In genomic region chr2:15159751-15160177, GRCh38 we compare ENCODE assay signal across 9 cellular contexts.
DNase-seq lines count a peak whose midpoint lies in the region; ATAC-seq, FAIRE-seq and TF ChIP-seq lines count a peak whose summit lies in the region.
"Had no signal": no experiment of that assay in that cellular context is flagged by ENCODE, and none has a peak within 500 bp of the region (broad histone marks: within the 10 kb centered on the region; RNA-seq: fewer than 3 reads in every experiment).

No MANE protein-coding gene starts in this region.

- intact Hi-C loops in GM12878 (cut with micrococcal nuclease; ENCODE audit: unreplicated experiment), result loop anchor here (10.0 kb wide), 1 partner anchor 415 kb away; no protein-coding TSS in a partner anchor
- intact Hi-C loops in right lobe of liver (cut with DNase I), result no loop called here

- TF ChIP-seq EP300 in GM12878 (IDR thresholded peaks at IDR 0.05; ENCODE audit: borderline replicate concordance in 1 of 2, control insufficient read depth in 1 of 2, low read depth in 2 of 2, low read length in 2 of 2), result no peak

- no peak overlapping the region for H3K4me2 ChIP-seq in GM12878 (ENCODE audit: control insufficient read depth, insufficient read depth)

- TF ChIP-seq POLR2A in GM12878 (IDR thresholded peaks at IDR 0.05; ENCODE audit: low read depth, low read length) (no peak), right lobe of liver (IDR thresholded peaks at IDR 0.05) (no peak)

- H3K9me3 ChIP-seq in GM12878 (replicated peaks; ENCODE audit: control insufficient read depth, insufficient read depth, low read length) (no peaks in the 10 kb centered on the region), right lobe of liver (no peaks in the 10 kb centered on the region)
- H3K9me3 ChIP-seq: thoracic aorta had no signal

- BruUV-seq in GM12878 (replicated peaks; lab: Mats Ljungman, UMichigan), result no TSS peak

- no peak overlapping the region for H2AFZ ChIP-seq in GM12878 (ENCODE audit: control insufficient read depth, low read depth, low read length)

- in situ Hi-C loops in GM12878 (cut with MboI), result no loop called here

- ATAC-seq in GM12878, result peak; percentile 61
- peak in 3 of 4 donors; percentile 42 to 66 (median 51) for ATAC-seq in right lobe of liver
- ATAC-seq in GM19467 (IDR thresholded peaks at IDR 0.05; ENCODE audit: unreplicated experiment), result no peak
- ATAC-seq in GM21825 (IDR thresholded peaks at IDR 0.05; ENCODE audit: unreplicated experiment), result no peak

- H3K27ac ChIP-seq in GM12878 (ENCODE audit: control insufficient read depth, insufficient read depth) (no peak overlapping the region), right lobe of liver (no peak overlapping the region)
- H3K27ac ChIP-seq: thoracic aorta had no signal

- H3K4me3 ChIP-seq in BJ (ENCODE audit: low read depth, low read length) (no peak overlapping the region), GM12878 (no peak overlapping the region), right lobe of liver (no peak overlapping the region)
- H3K4me3 ChIP-seq: thoracic aorta had no signal

- CTCF ChIA-PET in BJ (lab: Yijun Ruan, JAX) (interaction anchor here (0.7 to 1.2 kb wide), 5 partner anchors 10 to 732 kb away, joined by 3 to 8 read pairs (median 3); no protein-coding TSS in a partner anchor), GM12878 (lab: Yijun Ruan, JAX) (interaction anchor here (0.6 to 2.0 kb wide), 6 partner anchors 12 to 1963 kb away, joined by 3 to 7 read pairs (median 4); no protein-coding TSS in a partner anchor)

- DNase-seq in BJ (ENCODE audit: low read depth) (no peak), GM18507 (ENCODE audit: extremely low spot score, insufficient read length, low read depth) (no peak), NCI-H345 (lab: John Stamatoyannopoulos, UW) (peak; percentile 62), GM12878 (ENCODE audit: low read depth, low spot score) (no peak), right lobe of liver (no peak), T-helper 9 cell (no peak)

- SMC1A ChIA-PET in GM12878 (lab: Charles Lee; ENCODE audit: uncharacterized antibody, unreplicated experiment), result no interaction called here

- no peaks in the 10 kb centered on the region; the same call in 1 of the 2 replicates for H4K20me1 ChIP-seq in GM12878 (ENCODE audit: control insufficient read depth, insufficient read depth)

- TF ChIP-seq CTCF in BJ (IDR thresholded peaks at IDR 0.05; ENCODE audit: insufficient read depth, low read depth, low read length) (peak; percentile 68), GM12878 (IDR thresholded peaks at IDR 0.05 in 2 of 3, conservative IDR thresholded peaks at IDR 0.05 in 1 of 3; ENCODE audit: control insufficient read depth in 2 of 3, extremely low read depth in 1 of 3, insufficient read depth in 1 of 3, low read depth in 3 of 3, low read length in 3 of 3) (peak; percentile 56 to 64 (median 62)), right lobe of liver (IDR thresholded peaks at IDR 0.05) (peak; percentile 26 to 53 (median 40))

- WGBS in GM12878 (ENCODE audit: insufficient coverage, insufficient replicate concordance, low lambda C conversion rate, missing lambda C conversion rate), result 31% methylated on average over 3 of the region's 3 CpGs
- WGBS in right lobe of liver (ENCODE audit: insufficient coverage, low coverage, low lambda C conversion rate, missing lambda C conversion rate), result 33% methylated on average over 3 of the region's 3 CpGs

- H3K36me3 ChIP-seq in BJ (ENCODE audit: control insufficient read depth, insufficient read depth, low read length), result no peaks in the 10 kb centered on the region
- no peaks in the 10 kb centered on the region for H3K36me3 ChIP-seq in GM12878 (ENCODE audit: control insufficient read depth in 2 of 2, insufficient read depth in 2 of 2, low read length in 1 of 2)
- no peaks in the 10 kb centered on the region for H3K36me3 ChIP-seq in right lobe of liver
- H3K36me3 ChIP-seq: thoracic aorta had no signal

- peak; percentile 65 for TF ChIP-seq RAD21 in GM12878 (IDR thresholded peaks at IDR 0.05; ENCODE audit: insufficient read depth, low read depth, low read length)

- H3K4me1 ChIP-seq in GM12878 (ENCODE audit: control insufficient read depth, insufficient read depth, low read length) (no peaks in the 10 kb centered on the region), right lobe of liver (no peaks in the 10 kb centered on the region)

- no peaks in the 10 kb centered on the region for H3K79me2 ChIP-seq in GM12878 (ENCODE audit: control insufficient read depth, insufficient read depth, low read length)

- peak; percentile 68 for FAIRE-seq in GM18507 (lab: Jason Lieb, UNC)
- peak; percentile 59 for FAIRE-seq in GM12878 (lab: Jason Lieb, UNC)

- RAD21 ChIA-PET in GM12878 (lab: Charles Lee; ENCODE audit: unreplicated experiment), result no interaction called here

- H3K9ac ChIP-seq in GM12878 (ENCODE audit: control insufficient read depth, insufficient read depth, low read length), result no peak overlapping the region

- POLR2A ChIA-PET in BJ (lab: Charles Lee) (no interaction called here), GM12878 (lab: Charles Lee) (no interaction called here)

- H3K27me3 ChIP-seq in BJ (ENCODE audit: control insufficient read depth, insufficient read depth, low read length), result no peaks in the 10 kb centered on the region
- H3K27me3 ChIP-seq in GM12878 (replicated peaks in 1 of 2; ENCODE audit: control insufficient read depth in 2 of 2, insufficient read depth in 2 of 2, low read length in 1 of 2), result no peaks in the 10 kb centered on the region
- no peaks in the 10 kb centered on the region for H3K27me3 ChIP-seq in right lobe of liver

TF ChIP-seq in GM12878, 131 proteins besides CTCF, POLR2A, EP300 and RAD21:
- TF ChIP-seq WRNIP1 (IDR thresholded peaks at IDR 0.05; ENCODE audit: borderline replicate concordance, low read depth, low read length), result no peak
- TF ChIP-seq YY1 (IDR thresholded peaks at IDR 0.05; ENCODE audit: low read depth, low read length), result peak; percentile 32; the same call in 1 of the 2 replicates
- TF ChIP-seq SMC3 (IDR thresholded peaks at IDR 0.05; ENCODE audit: borderline replicate concordance, low read length), result peak; percentile 67; the same call in 1 of the 2 replicates

Comparison
In these comparisons a context has a peak if more than half of its experiments do, and no peak if none do; other contexts are left out.
1. ATAC-seq: peak in GM12878 (single experiment) and right lobe of liver (3 of 4); none in GM19467 (single experiment) and GM21825 (single experiment).
2. Peak in every context shown above with its lines, with median percentiles within 50 percentile points of each other: CTCF ChIP-seq.